8 cellular contexts compared by ENCODE assay signal in genomic region chr1:47650205-47650604, GRCh38.
A peak's percentile ranks its signal among the peaks of the same experiment; 100 is the strongest.
DNase-seq lines count a peak whose midpoint lies in the region; ATAC-seq and TF ChIP-seq lines count a peak whose summit lies in the region.

No MANE protein-coding gene starts in this region.

- DNase-seq in AG10803 (ENCODE audit: low read depth) (peak; percentile 32), NCI-H128 (lab: John Stamatoyannopoulos, UW; ENCODE audit: unreplicated experiment) (peak; percentile 69), adipocyte (ENCODE audit: low read depth) (peak; percentile 9), lower lobe of right lung (peak; percentile 77), BE2C (no peak), uterus (no peak)
- no peak for DNase-seq in stimulated activated CD4-positive, alpha-beta T cell treated with anti-CD3 and anti-CD28 coated beads, Interleukin-12 subunit alpha, Interleukin-12 subunit beta, amount 100 ng/mL, for 4 hours
- no peak for DNase-seq in activated CD4-positive, CD25-positive, alpha-beta regulatory T cell (lab: John Stamatoyannopoulos, UW)

- peaks cover 31% of the 10 kb centered on the region for H3K27me3 ChIP-seq in adipocyte (replicated peaks; ENCODE audit: control insufficient read depth, insufficient read depth, low read length)
- no peaks in the 10 kb centered on the region for H3K27me3 ChIP-seq in lower lobe of right lung (ENCODE audit: low read depth)
- no peaks in the 10 kb centered on the region for H3K27me3 ChIP-seq in BE2C
- no peaks in the 10 kb centered on the region for H3K27me3 ChIP-seq in uterus

- no peaks in the 10 kb centered on the region for H3K9me3 ChIP-seq in adipocyte (ENCODE audit: control insufficient read depth, low read length)
- no peaks in the 10 kb centered on the region for H3K9me3 ChIP-seq in lower lobe of right lung
- no peaks in the 10 kb centered on the region for H3K9me3 ChIP-seq in BE2C
- no peaks in the 10 kb centered on the region for H3K9me3 ChIP-seq in uterus

- H3K4me3 ChIP-seq in AG10803 (ENCODE audit: low read length): no peak overlapping the region
- H3K4me3 ChIP-seq in adipocyte (ENCODE audit: low read length): no peak overlapping the region
- no peak overlapping the region for H3K4me3 ChIP-seq in lower lobe of right lung
- H3K4me3 ChIP-seq in BE2C (ENCODE audit: low read depth, low read length): no peak overlapping the region
- H3K4me3 ChIP-seq in uterus: no peak overlapping the region

- no peak for TF ChIP-seq CTCF in AG10803 (conservative IDR thresholded peaks at IDR 0.05; ENCODE audit: low read length)
- no peak for TF ChIP-seq CTCF in lower lobe of right lung (IDR thresholded peaks at IDR 0.05)
- no peak for TF ChIP-seq CTCF in BE2C (IDR thresholded peaks at IDR 0.05; ENCODE audit: low read depth, low read length)
- no peak for TF ChIP-seq CTCF in uterus (IDR thresholded peaks at IDR 0.05)

- no peak overlapping the region for H3K27ac ChIP-seq in lower lobe of right lung
- H3K27ac ChIP-seq in uterus: no peak overlapping the region

- intact Hi-C loops in lower lobe of right lung (cut with DNase I): no loop called here
- intact Hi-C loops in uterus (cut with DNase I; ENCODE audit: low total_unique reads): no loop called here

- no peak for TF ChIP-seq POLR2A in uterus (IDR thresholded peaks at IDR 0.05)

- H3K9ac ChIP-seq in adipocyte (ENCODE audit: low read length): no peak overlapping the region

- H3K36me3 ChIP-seq in adipocyte (ENCODE audit: control insufficient read depth, insufficient read depth, low read length, severe bottlenecking): no peaks in the 10 kb centered on the region
- H3K36me3 ChIP-seq in lower lobe of right lung: no peaks in the 10 kb centered on the region
- H3K36me3 ChIP-seq in BE2C: no peaks in the 10 kb centered on the region
- no peaks in the 10 kb centered on the region for H3K36me3 ChIP-seq in uterus

- peak; percentile 89 to 96 for ATAC-seq in lower lobe of right lung

- H3K4me1 ChIP-seq in adipocyte (ENCODE audit: control insufficient read depth, insufficient read depth, low read length) (no peaks in the 10 kb centered on the region), lower lobe of right lung (no peaks in the 10 kb centered on the region), BE2C (no peaks in the 10 kb centered on the region), uterus (no peaks in the 10 kb centered on the region)

Comparison
In these comparisons a context has a peak if more than half of its experiments do, and no peak if none do; other contexts are left out.
1. DNase-seq: peak in AG10803 (single experiment), NCI-H128 (single experiment), adipocyte (single experiment) and lower lobe of right lung (single experiment); none in BE2C (single experiment), stimulated activated CD4-positive, alpha-beta T cell treated with anti-CD3 and anti-CD28 coated beads, Interleukin-12 subunit alpha, Interleukin-12 subunit beta, amount 100 ng/mL, for 4 hours (single experiment), activated CD4-positive, CD25-positive, alpha-beta regulatory T cell (0 of 4) and uterus (0 of 2).